ENCODE assay signal across 2 cellular contexts in the genomic region with DNA sequence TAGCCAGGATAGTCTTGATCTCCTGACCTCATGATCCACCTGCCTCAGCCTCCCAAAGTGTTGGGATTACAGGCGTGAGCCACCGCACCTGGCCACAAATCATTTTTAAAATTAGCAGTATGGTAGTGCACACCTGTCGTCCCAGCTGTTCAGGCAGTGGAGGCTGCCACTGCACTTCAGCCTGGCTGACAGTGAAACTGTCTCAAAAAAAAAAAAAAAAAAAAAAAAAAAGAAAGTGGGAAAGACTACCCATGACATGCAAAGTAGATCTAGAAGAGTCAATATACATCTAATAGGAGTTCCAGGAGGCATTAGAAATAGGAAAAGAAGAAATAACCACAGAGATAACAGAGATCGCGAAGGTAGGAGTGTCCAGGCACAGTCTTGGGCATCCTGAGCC.
TF ChIP-seq lines count a peak whose summit lies in the region.

No MANE protein-coding gene starts in this region.

TF ChIP-seq in IMR-90, 13 proteins besides CTCF, POLR2A, EP300 and RAD21:
- TF ChIP-seq RCOR1 (IDR thresholded peaks at IDR 0.05; ENCODE audit: insufficient replicate concordance, low read length), result no peak
- no peak for TF ChIP-seq BHLHE40 (IDR thresholded peaks at IDR 0.05; ENCODE audit: low read depth, low read length)
- TF ChIP-seq RFX5 (IDR thresholded peaks at IDR 0.05; ENCODE audit: low read depth, low read length), result no peak
- TF ChIP-seq FOS (IDR thresholded peaks at IDR 0.05; ENCODE audit: low read depth, low read length), result no peak
- TF ChIP-seq, protein P1, sequence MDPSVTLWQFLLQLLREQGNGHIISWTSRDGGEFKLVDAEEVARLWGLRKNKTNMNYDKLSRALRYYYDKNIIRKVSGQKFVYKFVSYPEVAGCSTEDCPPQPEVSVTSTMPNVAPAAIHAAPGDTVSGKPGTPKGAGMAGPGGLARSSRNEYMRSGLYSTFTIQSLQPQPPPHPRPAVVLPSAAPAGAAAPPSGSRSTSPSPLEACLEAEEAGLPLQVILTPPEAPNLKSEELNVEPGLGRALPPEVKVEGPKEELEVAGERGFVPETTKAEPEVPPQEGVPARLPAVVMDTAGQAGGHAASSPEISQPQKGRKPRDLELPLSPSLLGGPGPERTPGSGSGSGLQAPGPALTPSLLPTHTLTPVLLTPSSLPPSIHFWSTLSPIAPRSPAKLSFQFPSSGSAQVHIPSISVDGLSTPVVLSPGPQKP (IDR thresholded peaks at IDR 0.05; ENCODE audit: borderline replicate concordance, low read depth, low read length), result no peak
- no peak for TF ChIP-seq MAZ (IDR thresholded peaks at IDR 0.05; ENCODE audit: borderline replicate concordance, low read depth, low read length)
- TF ChIP-seq CEBPB (IDR thresholded peaks at IDR 0.05; ENCODE audit: low read depth, low read length), result no peak
- TF ChIP-seq SMC3 (IDR thresholded peaks at IDR 0.05; ENCODE audit: low read depth, low read length), result no peak
- TF ChIP-seq CHD1 (IDR thresholded peaks at IDR 0.05; ENCODE audit: low read depth, low read length), result no peak
- no peak for TF ChIP-seq MXI1 (IDR thresholded peaks at IDR 0.05; ENCODE audit: borderline replicate concordance, low read depth, low read length)
- TF ChIP-seq, protein P2, sequence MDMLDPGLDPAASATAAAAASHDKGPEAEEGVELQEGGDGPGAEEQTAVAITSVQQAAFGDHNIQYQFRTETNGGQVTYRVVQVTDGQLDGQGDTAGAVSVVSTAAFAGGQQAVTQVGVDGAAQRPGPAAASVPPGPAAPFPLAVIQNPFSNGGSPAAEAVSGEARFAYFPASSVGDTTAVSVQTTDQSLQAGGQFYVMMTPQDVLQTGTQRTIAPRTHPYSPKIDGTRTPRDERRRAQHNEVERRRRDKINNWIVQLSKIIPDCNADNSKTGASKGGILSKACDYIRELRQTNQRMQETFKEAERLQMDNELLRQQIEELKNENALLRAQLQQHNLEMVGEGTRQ (IDR thresholded peaks at IDR 0.05; ENCODE audit: low read depth, low read length), result no peak
- TF ChIP-seq NFE2L2 (IDR thresholded peaks at IDR 0.05; ENCODE audit: low read depth, low read length), result no peak
- no peak for TF ChIP-seq MAFK (IDR thresholded peaks at IDR 0.05; ENCODE audit: low read depth, low read length)

TF ChIP-seq in SK-N-SH, 30 proteins besides CTCF, POLR2A, EP300 and RAD21:
- TF ChIP-seq EZH2phosphoT487 (IDR thresholded peaks at IDR 0.05; ENCODE audit: borderline replicate concordance, low read depth) (no peak), CHD2 (IDR thresholded peaks at IDR 0.05; ENCODE audit: low read length, partially characterized antibody) (no peak), MEF2A (IDR thresholded peaks at IDR 0.05; ENCODE audit: borderline replicate concordance, low read depth) (no peak), GATA2 (CRISPR knock-in tag; IDR thresholded peaks at IDR 0.05) (no peak), RXRA (IDR thresholded peaks at IDR 0.05; ENCODE audit: borderline replicate concordance, low read depth) (no peak), FOSL2 (IDR thresholded peaks at IDR 0.05; ENCODE audit: borderline replicate concordance, low read depth) (no peak)
- TF ChIP-seq, protein P3, sequence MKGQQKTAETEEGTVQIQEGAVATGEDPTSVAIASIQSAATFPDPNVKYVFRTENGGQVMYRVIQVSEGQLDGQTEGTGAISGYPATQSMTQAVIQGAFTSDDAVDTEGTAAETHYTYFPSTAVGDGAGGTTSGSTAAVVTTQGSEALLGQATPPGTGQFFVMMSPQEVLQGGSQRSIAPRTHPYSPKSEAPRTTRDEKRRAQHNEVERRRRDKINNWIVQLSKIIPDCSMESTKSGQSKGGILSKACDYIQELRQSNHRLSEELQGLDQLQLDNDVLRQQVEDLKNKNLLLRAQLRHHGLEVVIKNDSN (IDR thresholded peaks at IDR 0.05; ENCODE audit: borderline replicate concordance, low read depth), result no peak
- TF ChIP-seq, protein P4, sequence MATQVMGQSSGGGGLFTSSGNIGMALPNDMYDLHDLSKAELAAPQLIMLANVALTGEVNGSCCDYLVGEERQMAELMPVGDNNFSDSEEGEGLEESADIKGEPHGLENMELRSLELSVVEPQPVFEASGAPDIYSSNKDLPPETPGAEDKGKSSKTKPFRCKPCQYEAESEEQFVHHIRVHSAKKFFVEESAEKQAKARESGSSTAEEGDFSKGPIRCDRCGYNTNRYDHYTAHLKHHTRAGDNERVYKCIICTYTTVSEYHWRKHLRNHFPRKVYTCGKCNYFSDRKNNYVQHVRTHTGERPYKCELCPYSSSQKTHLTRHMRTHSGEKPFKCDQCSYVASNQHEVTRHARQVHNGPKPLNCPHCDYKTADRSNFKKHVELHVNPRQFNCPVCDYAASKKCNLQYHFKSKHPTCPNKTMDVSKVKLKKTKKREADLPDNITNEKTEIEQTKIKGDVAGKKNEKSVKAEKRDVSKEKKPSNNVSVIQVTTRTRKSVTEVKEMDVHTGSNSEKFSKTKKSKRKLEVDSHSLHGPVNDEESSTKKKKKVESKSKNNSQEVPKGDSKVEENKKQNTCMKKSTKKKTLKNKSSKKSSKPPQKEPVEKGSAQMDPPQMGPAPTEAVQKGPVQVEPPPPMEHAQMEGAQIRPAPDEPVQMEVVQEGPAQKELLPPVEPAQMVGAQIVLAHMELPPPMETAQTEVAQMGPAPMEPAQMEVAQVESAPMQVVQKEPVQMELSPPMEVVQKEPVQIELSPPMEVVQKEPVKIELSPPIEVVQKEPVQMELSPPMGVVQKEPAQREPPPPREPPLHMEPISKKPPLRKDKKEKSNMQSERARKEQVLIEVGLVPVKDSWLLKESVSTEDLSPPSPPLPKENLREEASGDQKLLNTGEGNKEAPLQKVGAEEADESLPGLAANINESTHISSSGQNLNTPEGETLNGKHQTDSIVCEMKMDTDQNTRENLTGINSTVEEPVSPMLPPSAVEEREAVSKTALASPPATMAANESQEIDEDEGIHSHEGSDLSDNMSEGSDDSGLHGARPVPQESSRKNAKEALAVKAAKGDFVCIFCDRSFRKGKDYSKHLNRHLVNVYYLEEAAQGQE (IDR thresholded peaks at IDR 0.05; ENCODE audit: low read depth, low read length), result no peak
